Comparison of ENCODE assay signal across 19 cellular contexts in genomic region chr16:74500907-74501306, GRCh38.
DNase-seq lines count a peak whose midpoint lies in the region; ATAC-seq and TF ChIP-seq lines count a peak whose summit lies in the region.
"Had no signal": no experiment of that assay in that cellular context is flagged by ENCODE, and none has a peak within 500 bp of the region (broad histone marks: within the 10 kb centered on the region; RNA-seq: fewer than 3 reads in every experiment).

No MANE protein-coding gene starts in this region.

- H3K9me3 ChIP-seq in left ventricle myocardium inferior (replicated peaks) = no peaks in the 10 kb centered on the region
- H3K9me3 ChIP-seq: HAP-1, SJCRH30, upper lobe of right lung had no signal

- intact Hi-C loops in left ventricle myocardium inferior (cut with micrococcal nuclease) (no loop called here), cardiac septum (cut with DNase I) (loop anchor here (5.0 kb wide), 1 partner anchor 106 kb away; the partner anchor contains the start of gene GLG1)

- no peaks in the 10 kb centered on the region for H3K9me3 Mint-ChIP-seq in activated naive CD8-positive, alpha-beta T cell treated with anti-CD3 and anti-CD28 coated beads, Interleukin-2, amount 50 U/mL, for 24 hours
- H3K9me3 Mint-ChIP-seq: stimulated activated memory B cell treated with anti-CD40 and anti-IgM and Interleukin-4, amounts not matched to agents 10 μg/mL and 1 μg/mL and 100 μg/mL, for 72 hours; WTC11 had no signal

- H3K4me3 ChIP-seq in left ventricle myocardium inferior = no peak overlapping the region
- H3K4me3 ChIP-seq: HAP-1, K562, SJCRH30, upper lobe of right lung had no signal

- peaks cover 13% of the 10 kb centered on the region for H3K36me3 Mint-ChIP-seq in activated naive CD8-positive, alpha-beta T cell treated with anti-CD3 and anti-CD28 coated beads, Interleukin-2, amount 50 U/mL, for 24 hours (ENCODE audit: low read depth)

- ATAC-seq in activated naive CD8-positive, alpha-beta T cell treated with anti-CD3 and anti-CD28 coated beads, Interleukin-2, amount 50 U/mL, for 24 hours = no peak
- no peak for ATAC-seq in GM21528 (IDR thresholded peaks at IDR 0.05; ENCODE audit: low FRiP score, unreplicated experiment)
- ATAC-seq: foreskin keratinocyte; K562; left colon; stimulated activated memory B cell treated with anti-CD40 and anti-IgM and Interleukin-4, amounts not matched to agents 10 μg/mL and 1 μg/mL and 100 μg/mL, for 72 hours; upper lobe of right lung; WTC11 had no signal

- H3K27ac Mint-ChIP-seq in activated naive CD8-positive, alpha-beta T cell treated with anti-CD3 and anti-CD28 coated beads, Interleukin-2, amount 50 U/mL, for 24 hours = peak overlapping the region; percentile 47
- H3K27ac Mint-ChIP-seq: stimulated activated memory B cell treated with anti-CD40 and anti-IgM and Interleukin-4, amounts not matched to agents 10 μg/mL and 1 μg/mL and 100 μg/mL, for 72 hours; WTC11 had no signal

- H3K27ac ChIP-seq in left ventricle myocardium inferior (replicated peaks) = peak overlapping the region; percentile 75
- H3K27ac ChIP-seq: foreskin keratinocyte, SJCRH30, upper lobe of right lung had no signal

- no peaks in the 10 kb centered on the region for H3K4me1 Mint-ChIP-seq in activated naive CD8-positive, alpha-beta T cell treated with anti-CD3 and anti-CD28 coated beads, Interleukin-2, amount 50 U/mL, for 24 hours
- H3K4me1 Mint-ChIP-seq: stimulated activated memory B cell treated with anti-CD40 and anti-IgM and Interleukin-4, amounts not matched to agents 10 μg/mL and 1 μg/mL and 100 μg/mL, for 72 hours; WTC11 had no signal

- no peaks in the 10 kb centered on the region for H3K27me3 ChIP-seq in left ventricle myocardium inferior (ENCODE audit: low read depth)
- H3K27me3 ChIP-seq: foreskin keratinocyte, SJCRH30, upper lobe of right lung had no signal

- peaks cover 18% of the 10 kb centered on the region for H3K4me1 ChIP-seq in left ventricle myocardium inferior
- H3K4me1 ChIP-seq: foreskin keratinocyte, SJCRH30, upper lobe of right lung had no signal

- no peak overlapping the region for H3K4me3 Mint-ChIP-seq in activated naive CD8-positive, alpha-beta T cell treated with anti-CD3 and anti-CD28 coated beads, Interleukin-2, amount 50 U/mL, for 24 hours
- H3K4me3 Mint-ChIP-seq: stimulated activated memory B cell treated with anti-CD40 and anti-IgM and Interleukin-4, amounts not matched to agents 10 μg/mL and 1 μg/mL and 100 μg/mL, for 72 hours; WTC11 had no signal

- no peak for TF ChIP-seq CTCF in left ventricle myocardium inferior (IDR thresholded peaks at IDR 0.05; ENCODE audit: borderline replicate concordance)

- DNase-seq in left ventricle myocardium inferior = no peak
- no peak for DNase-seq in cardiac septum (ENCODE audit: low spot score)
- no peak for DNase-seq in activated naive CD8-positive, alpha-beta T cell treated with anti-CD3 and anti-CD28 coated beads, Interleukin-2, amount 50 U/mL, for 24 hours
- DNase-seq in midbrain (lab: John Stamatoyannopoulos, UW) = peak; percentile 58
- DNase-seq in HPDE6-E6E7 (ENCODE audit: extremely low spot score) = no peak
- DNase-seq in NCI-H2107 (lab: John Stamatoyannopoulos, UW) = no peak
- DNase-seq: aorta, Calu3, foreskin keratinocyte, left colon, NCI-H524 treated with DMSO at 0.1 percent for 48 hours, retina, SJCRH30, upper lobe of right lung had no signal

- no peaks in the 10 kb centered on the region for H3K27me3 Mint-ChIP-seq in activated naive CD8-positive, alpha-beta T cell treated with anti-CD3 and anti-CD28 coated beads, Interleukin-2, amount 50 U/mL, for 24 hours
- H3K27me3 Mint-ChIP-seq: stimulated activated memory B cell treated with anti-CD40 and anti-IgM and Interleukin-4, amounts not matched to agents 10 μg/mL and 1 μg/mL and 100 μg/mL, for 72 hours had no signal

- H3K36me3 ChIP-seq in left ventricle myocardium inferior = peaks cover 18% of the 10 kb centered on the region
- H3K36me3 ChIP-seq: SJCRH30 had no signal
